Comparison of ENCODE assay signal across 15 cellular contexts in the genomic region with DNA sequence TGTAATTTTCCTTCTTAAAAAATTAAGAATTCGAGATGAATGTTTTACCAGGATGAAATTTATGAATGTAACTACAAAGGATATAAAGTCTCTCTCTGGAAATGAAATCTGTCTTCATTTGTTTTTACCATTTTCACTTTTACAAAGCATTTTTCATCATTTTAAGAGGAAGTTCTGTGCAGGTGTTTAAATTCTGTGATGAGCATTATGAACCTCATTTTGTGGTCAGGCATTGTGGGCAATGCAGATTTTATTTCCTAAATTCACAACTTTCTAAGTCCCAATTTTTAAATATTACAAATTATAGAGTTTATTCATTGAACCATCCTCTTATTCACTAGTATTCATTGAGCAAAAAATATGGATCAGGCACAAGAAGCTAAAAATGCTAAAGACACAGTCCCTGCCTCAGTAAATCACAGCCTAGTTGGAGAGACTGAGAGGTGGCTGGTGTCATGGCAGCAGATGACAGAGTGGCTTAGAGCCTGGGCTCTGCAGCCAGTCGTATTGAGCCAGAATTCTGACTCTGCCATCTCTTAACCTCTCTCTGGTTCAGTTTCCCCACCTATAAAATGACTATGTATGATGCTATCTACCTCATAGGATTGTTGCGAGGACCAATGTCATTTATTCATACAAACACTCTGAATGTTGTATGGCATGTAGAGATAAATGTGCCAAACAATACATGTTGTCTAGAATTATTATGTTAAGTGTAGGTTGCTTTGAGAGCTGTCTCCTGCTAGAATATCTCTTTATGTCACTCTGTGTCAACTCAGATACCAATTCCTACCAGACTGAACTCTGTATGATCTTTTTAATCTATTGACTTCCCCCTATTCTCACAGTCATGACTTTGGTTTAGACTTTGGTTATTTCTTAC. TPM values are rescaled to one million over a fixed set of nuclear protein-coding genes. Genes with fewer than 3 reads are reported as not detected.
DNase-seq lines count a peak whose midpoint lies in the region; ATAC-seq, FAIRE-seq and TF ChIP-seq lines count a peak whose summit lies in the region.
"Had no signal": no experiment of that assay in that cellular context is flagged by ENCODE, and none has a peak within 500 bp of the region (broad histone marks: within the 10 kb centered on the region; RNA-seq: fewer than 3 reads in every experiment).

No MANE protein-coding gene starts in this region.

- H3K4me3 Mint-ChIP-seq in activated naive CD4-positive, alpha-beta T cell treated with anti-CD3 and anti-CD28 coated beads, Interleukin-2, amount 50 U/mL, for 24 hours, result peak overlapping the region; percentile 64
- H3K4me3 Mint-ChIP-seq: immature natural killer cell had no signal

- H3K79me2 ChIP-seq in hepatocyte, result no peaks in the 10 kb centered on the region

- H3K9me3 ChIP-seq in RWPE2 (ENCODE audit: severe bottlenecking), result no peaks in the 10 kb centered on the region
- H3K9me3 ChIP-seq in hepatocyte (ENCODE audit: low read depth), result no peaks in the 10 kb centered on the region
- H3K9me3 ChIP-seq: psoas muscle had no signal

- 94% methylated on average over 3 of the region's 3 CpGs for WGBS in hepatocyte (ENCODE audit: low lambda C conversion rate, missing lambda C conversion rate)

- ATAC-seq in RWPE2 (ENCODE audit: low read depth), result no peak
- no peak for ATAC-seq in GM19328 (IDR thresholded peaks at IDR 0.05; ENCODE audit: unreplicated experiment)
- no peak for ATAC-seq in HG02610 (IDR thresholded peaks at IDR 0.05; ENCODE audit: unreplicated experiment)
- ATAC-seq: foreskin keratinocyte had no signal

- H3K36me3 Mint-ChIP-seq in activated naive CD4-positive, alpha-beta T cell treated with anti-CD3 and anti-CD28 coated beads, Interleukin-2, amount 50 U/mL, for 24 hours, result peaks cover 4% of the 10 kb centered on the region

- no peaks in the 10 kb centered on the region for H4K20me1 ChIP-seq in hepatocyte (ENCODE audit: insufficient read depth, poor library complexity, severe bottlenecking)

- peaks cover 56% of the 10 kb centered on the region for H3K4me1 Mint-ChIP-seq in activated naive CD4-positive, alpha-beta T cell treated with anti-CD3 and anti-CD28 coated beads, Interleukin-2, amount 50 U/mL, for 24 hours

- DNase-seq in activated naive CD4-positive, alpha-beta T cell treated with anti-CD3 and anti-CD28 coated beads, Interleukin-2, amount 50 U/mL, for 16 hours, result no peak
- DNase-seq in RWPE2 (ENCODE audit: low spot score), result no peak
- no peak for DNase-seq in hepatocyte (ENCODE audit: low spot score)
- no peak for DNase-seq in GM12891 (ENCODE audit: insufficient read length, low spot score)
- no peak for DNase-seq in cortex of kidney (lab: John Stamatoyannopoulos, UW)
- DNase-seq: effector CD8-positive, alpha-beta T cell; foreskin keratinocyte; immature natural killer cell; NCI-H1092; psoas muscle; stimulated activated CD4-positive, alpha-beta T cell treated with anti-CD3 and anti-CD28 coated beads, Interleukin-2, amount 100 ng/mL, for 24 hours had no signal

- H3K4me3 ChIP-seq in RWPE2 (ENCODE audit: severe bottlenecking) (no peak overlapping the region), hepatocyte (no peak overlapping the region)
- H3K4me3 ChIP-seq: psoas muscle had no signal

- no peaks in the 10 kb centered on the region for H3K27me3 Mint-ChIP-seq in activated naive CD4-positive, alpha-beta T cell treated with anti-CD3 and anti-CD28 coated beads, Interleukin-2, amount 50 U/mL, for 24 hours

- peaks cover 2% of the 10 kb centered on the region for H3K9me3 Mint-ChIP-seq in activated naive CD4-positive, alpha-beta T cell treated with anti-CD3 and anti-CD28 coated beads, Interleukin-2, amount 50 U/mL, for 24 hours
- H3K9me3 Mint-ChIP-seq: immature natural killer cell had no signal

- no peaks in the 10 kb centered on the region for H3K9me2 ChIP-seq in hepatocyte (replicated peaks; ENCODE audit: insufficient read depth)

- H2AFZ ChIP-seq in hepatocyte, result no peak overlapping the region

- no peak for TF ChIP-seq POLR2A in GM12891 (IDR thresholded peaks at IDR 0.05; ENCODE audit: low read depth, low read length)

- H3K27ac ChIP-seq in RWPE2 (ENCODE audit: poor library complexity, severe bottlenecking) (peak overlapping the region; percentile 95), hepatocyte (peak overlapping the region; percentile 72)
- H3K27ac ChIP-seq: psoas muscle had no signal

- H3K27ac Mint-ChIP-seq in activated naive CD4-positive, alpha-beta T cell treated with anti-CD3 and anti-CD28 coated beads, Interleukin-2, amount 50 U/mL, for 24 hours, result peak overlapping the region; percentile 87
- H3K27ac Mint-ChIP-seq: immature natural killer cell had no signal

- H3K4me1 ChIP-seq in RWPE2 (ENCODE audit: insufficient read depth, poor library complexity, severe bottlenecking), result peaks cover 29% of the 10 kb centered on the region
- peaks cover 12% of the 10 kb centered on the region for H3K4me1 ChIP-seq in hepatocyte (ENCODE audit: insufficient read depth)

- TF ChIP-seq CTCF in RWPE2 (IDR thresholded peaks at IDR 0.05; ENCODE audit: poor library complexity, severe bottlenecking) (no peak), hepatocyte (IDR thresholded peaks at IDR 0.05; ENCODE audit: poor library complexity) (no peak)

- H3K27me3 ChIP-seq in RWPE2 (ENCODE audit: insufficient read depth, poor library complexity, severe bottlenecking) (no peaks in the 10 kb centered on the region), hepatocyte (no peaks in the 10 kb centered on the region)
- H3K27me3 ChIP-seq: foreskin keratinocyte had no signal

- no peak for FAIRE-seq in GM12891 (lab: Jason Lieb, UNC)
- FAIRE-seq: GM12892 had no signal

- no peak overlapping the region for H3K4me2 ChIP-seq in hepatocyte

- H3K36me3 ChIP-seq in RWPE2 (ENCODE audit: low read depth) (no peaks in the 10 kb centered on the region), hepatocyte (replicated peaks; ENCODE audit: insufficient read depth, low read depth) (no peaks in the 10 kb centered on the region)

TF ChIP-seq in GM12891, 5 proteins besides CTCF, POLR2A, EP300 and RAD21:
- TF ChIP-seq POLR2AphosphoS5 (IDR thresholded peaks at IDR 0.05; ENCODE audit: low read depth, low read length) (no peak), SPI1 (IDR thresholded peaks at IDR 0.05; ENCODE audit: low read depth, low read length) (no peak), TAF1 (IDR thresholded peaks at IDR 0.05; ENCODE audit: low read depth, low read length) (no peak), PAX5 (IDR thresholded peaks at IDR 0.05; ENCODE audit: insufficient read depth, low read length, severe bottlenecking) (no peak)

RNA-seq across cellular contexts. Expression of a gene that starts 7.5 kb away (rescaled TPM):
- total RNA-seq in hepatocyte, result 50.5 and 52.8 TPM in 2 replicates
- 30.2 and 42.2 TPM in 2 replicates for polyA plus RNA-seq in hepatocyte
- 0.08 TPM for polyA plus RNA-seq in GM12891 (2012; ENCODE audit: low read depth, missing spikeins)
